Comparison of ENCODE assay signal across 26 cellular contexts in genomic region chr4:8682725-8683124, GRCh38.
"Had no signal": no experiment of that assay in that cellular context is flagged by ENCODE, and none has a peak within 500 bp of the region (broad histone marks: within the 10 kb centered on the region; RNA-seq: fewer than 3 reads in every experiment).

No MANE protein-coding gene starts in this region.

- H3K27ac ChIP-seq: ascending aorta, cardiac muscle cell, KMS-11, SJSA1, WERI-Rb-1 had no signal

- H3K27me3 ChIP-seq: ascending aorta, SJSA1 had no signal

- H3K36me3 ChIP-seq: ascending aorta, cardiac muscle cell, SJSA1, WERI-Rb-1 had no signal

- H3K9me3 ChIP-seq: ascending aorta, SJSA1 had no signal

- ATAC-seq: activated CD8-positive, alpha-beta T cell treated with anti-CD3 and anti-CD28 coated beads for 36 hours; Panc1; SK-N-SH treated with all-trans-retinoic acid at 6 μM for 48 hours had no signal

- H3K4me3 ChIP-seq: ascending aorta, cardiac muscle cell, SJSA1 had no signal

- H3K4me1 ChIP-seq: ascending aorta, SJSA1 had no signal

- DNase-seq: activated CD4-positive, alpha-beta T cell treated with anti-CD3 and anti-CD28 coated beads for 1 hour; activated CD4-positive, alpha-beta T cell treated with anti-CD3 and anti-CD28 coated beads, Interleukin-2, amount 10 ng/mL, durations not matched to agents 24 days and 14 days; activated CD4-positive, alpha-beta T cell treated with anti-CD3 and anti-CD28 coated beads, Interleukin-2, amount 50 U/mL, for 4 hours; activated CD4-positive, CD25-positive, alpha-beta regulatory T cell; activated CD8-positive, alpha-beta T cell treated with anti-CD3 and anti-CD28 coated beads for 36 hours; activated naive CD4-positive, alpha-beta T cell treated with anti-CD3 and anti-CD28 coated beads, Interleukin-2, amount 10 ng/mL, durations not matched to agents 7 days and 5 days; activated naive CD8-positive, alpha-beta T cell treated with anti-CD3 and anti-CD28 coated beads for 36 hours; activated T-cell treated with anti-CD3 and anti-CD28 coated beads, Interleukin-2, amount 50 U/mL, for 1 hour; amniotic stem cell; MM.1S; MV-4-11; NCI-H1092; NCI-H1436 treated with DMSO at 0.1 percent for 48 hours; NCI-H1694 treated with DMSO at 0.1 percent for 48 hours; NCI-H2029; NCI-H345; NCI-H524 treated with DMSO at 0.1 percent for 48 hours; SHP77 treated with DMSO at 0.1 percent for 48 hours; T1000; WERI-Rb-1 had no signal
